16 cellular contexts compared by ENCODE assay signal in the genomic region with DNA sequence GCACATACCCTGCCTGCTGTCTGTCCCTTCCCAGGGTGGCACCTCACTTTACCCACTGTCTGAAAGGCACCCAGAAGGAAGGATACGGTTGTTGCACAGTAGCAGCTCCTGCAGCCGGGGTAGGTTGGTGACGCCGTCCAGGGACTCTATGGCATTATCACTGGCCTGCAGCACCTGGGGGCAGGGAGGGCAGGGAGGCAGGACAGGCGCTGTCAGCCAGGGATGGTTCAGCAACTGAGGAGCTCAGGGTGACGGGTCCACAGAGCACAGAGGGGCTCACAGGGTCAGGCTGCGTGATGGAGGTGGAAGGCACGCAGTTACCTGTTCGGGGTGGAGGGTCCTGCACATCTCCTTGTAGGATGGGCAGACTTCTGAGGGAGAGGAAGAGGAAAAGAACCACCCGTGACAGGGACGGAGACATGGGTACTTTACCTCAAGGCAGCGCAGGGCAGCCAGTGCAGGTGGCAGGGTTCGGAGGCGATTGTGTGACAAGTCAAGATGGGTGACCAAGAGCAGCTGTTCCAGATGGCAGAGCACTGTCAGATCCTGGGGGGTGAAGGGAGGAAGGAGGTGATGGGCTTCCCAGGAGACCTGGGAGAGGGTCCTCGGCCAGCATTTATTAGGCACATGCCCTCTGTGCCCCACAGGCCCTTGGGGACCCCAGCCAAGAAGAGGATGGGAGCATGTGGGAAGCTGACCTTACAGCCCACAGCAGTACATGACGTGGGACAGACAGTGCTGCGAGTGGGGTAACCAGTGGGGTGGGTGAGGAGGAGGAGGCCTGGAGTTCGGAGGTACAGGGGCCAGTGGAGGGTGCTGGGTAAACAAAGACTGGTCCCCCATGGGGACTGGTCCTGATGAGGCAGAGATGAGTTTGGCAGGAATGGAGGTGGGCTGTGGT. TPM values are rescaled to one million over a fixed set of nuclear protein-coding genes. Genes with fewer than 3 reads are reported as not detected.
A peak's percentile ranks its signal among the peaks of the same experiment; 100 is the strongest.
DNase-seq lines count a peak whose midpoint lies in the region; ATAC-seq, FAIRE-seq and TF ChIP-seq lines count a peak whose summit lies in the region.
"Had no signal": no experiment of that assay in that cellular context is flagged by ENCODE, and none has a peak within 500 bp of the region (broad histone marks: within the 10 kb centered on the region; RNA-seq: fewer than 3 reads in every experiment).

No MANE protein-coding gene starts in this region.

- ATAC-seq in natural killer cell, result no peak
- no peak for ATAC-seq in natural killer cell treated with Interleukin-12 subunit alpha and Interleukin-12 subunit beta and Interleukin-15 and Interleukin-18, amount 100 ng/mL, for 72 hours
- ATAC-seq in activated T-helper 17 cell treated with anti-CD3 and anti-CD28 coated beads, Interleukin-2, amount 50 U/mL, for 72 hours (replicated peaks), result no peak
- ATAC-seq in stimulated activated naive B cell treated with anti-CD40 and anti-IgM and Interleukin-4, amounts not matched to agents 10 μg/mL and 1 μg/mL and 100 μg/mL, for 72 hours (replicated peaks), result no peak
- no peak for ATAC-seq in GM21390 (IDR thresholded peaks at IDR 0.05; ENCODE audit: unreplicated experiment)
- ATAC-seq: K562 had no signal

- no peak for FAIRE-seq in kidney (lab: Jason Lieb, UNC)
- FAIRE-seq: K562 had no signal

- H3K4me1 Mint-ChIP-seq in natural killer cell, result peaks cover 11 to 15% of the 10 kb centered on the region in 2 donors
- H3K4me1 Mint-ChIP-seq in natural killer cell treated with Interleukin-12 subunit alpha and Interleukin-12 subunit beta and Interleukin-15 and Interleukin-18, amount 100 ng/mL, for 72 hours (ENCODE audit: low read depth in 2 of 2), result peaks cover 12 to 19% of the 10 kb centered on the region in 2 donors
- peaks cover 5% of the 10 kb centered on the region for H3K4me1 Mint-ChIP-seq in activated T-helper 17 cell treated with anti-CD3 and anti-CD28 coated beads, Interleukin-2, amount 50 U/mL, for 72 hours
- H3K4me1 Mint-ChIP-seq in stimulated activated naive B cell treated with anti-CD40 and anti-IgM and Interleukin-4, amounts not matched to agents 10 μg/mL and 1 μg/mL and 100 μg/mL, for 72 hours, result peaks cover 9% of the 10 kb centered on the region in 2 donors

- peaks cover 11% of the 10 kb centered on the region for H3K36me3 Mint-ChIP-seq in natural killer cell
- H3K36me3 Mint-ChIP-seq in natural killer cell treated with Interleukin-12 subunit alpha and Interleukin-12 subunit beta and Interleukin-15 and Interleukin-18, amount 100 ng/mL, for 72 hours, result no peaks in the 10 kb centered on the region
- peaks cover 30% of the 10 kb centered on the region for H3K36me3 Mint-ChIP-seq in activated T-helper 17 cell treated with anti-CD3 and anti-CD28 coated beads, Interleukin-2, amount 50 U/mL, for 72 hours (ENCODE audit: low read depth)
- H3K36me3 Mint-ChIP-seq in stimulated activated naive B cell treated with anti-CD40 and anti-IgM and Interleukin-4, amounts not matched to agents 10 μg/mL and 1 μg/mL and 100 μg/mL, for 72 hours, result peaks cover 37 to 43% of the 10 kb centered on the region in 2 donors

- DNase-seq in natural killer cell, result no peak
- no peak for DNase-seq in natural killer cell treated with Interleukin-12 subunit alpha and Interleukin-12 subunit beta and Interleukin-15 and Interleukin-18, amount 100 ng/mL, for 72 hours (ENCODE audit: low spot score)
- DNase-seq in kidney, result peak; percentile 67
- DNase-seq in NCI-H1694 (lab: John Stamatoyannopoulos, UW), result no peak
- no peak for DNase-seq in stimulated activated naive B cell treated with anti-CD40 and anti-IgM and Interleukin-4, amounts not matched to agents 10 μg/mL and 1 μg/mL and 100 μg/mL, for 72 hours
- DNase-seq: AML-193, DMS 273 treated with DMSO at 0.1 percent for 48 hours, H7, NCI-H1436 treated with DMSO at 0.1 percent for 48 hours, NCI-H2081 treated with DMSO at 0.1 percent for 48 hours, NCI-H524, Peyer's patch had no signal

- no peaks in the 10 kb centered on the region for H3K9me3 Mint-ChIP-seq in natural killer cell
- no peaks in the 10 kb centered on the region for H3K9me3 Mint-ChIP-seq in natural killer cell treated with Interleukin-12 subunit alpha and Interleukin-12 subunit beta and Interleukin-15 and Interleukin-18, amount 100 ng/mL, for 72 hours
- H3K9me3 Mint-ChIP-seq in activated T-helper 17 cell treated with anti-CD3 and anti-CD28 coated beads, Interleukin-2, amount 50 U/mL, for 72 hours, result no peaks in the 10 kb centered on the region
- no peaks in the 10 kb centered on the region for H3K9me3 Mint-ChIP-seq in stimulated activated naive B cell treated with anti-CD40 and anti-IgM and Interleukin-4, amounts not matched to agents 10 μg/mL and 1 μg/mL and 100 μg/mL, for 72 hours

- H3K4me1 ChIP-seq in kidney (ENCODE audit: control insufficient read depth in 1 of 2, insufficient read depth in 1 of 2, low read depth in 1 of 2, low read length in 2 of 2) (peaks cover 0 to 6% of the 10 kb centered on the region in 2 donors), thymus (ENCODE audit: control insufficient read depth, insufficient read depth, low read length) (peaks cover 6% of the 10 kb centered on the region)

- H3K4me3 ChIP-seq in kidney (ENCODE audit: low read length in 2 of 2) (no peak overlapping the region), thymus (ENCODE audit: low read length) (no peak overlapping the region)
- H3K4me3 ChIP-seq: K562, Peyer's patch had no signal

- H3K27me3 ChIP-seq in thymus (ENCODE audit: control insufficient read depth, insufficient read depth), result no peaks in the 10 kb centered on the region
- H3K27me3 ChIP-seq: Peyer's patch had no signal

- H3K27ac ChIP-seq in kidney (ENCODE audit: low read depth in 2 of 2, low read length in 2 of 2) (no peak overlapping the region), thymus (ENCODE audit: low read depth) (peak overlapping the region; percentile 25)
- H3K27ac ChIP-seq: Peyer's patch had no signal

- no peaks in the 10 kb centered on the region for H3K27me3 Mint-ChIP-seq in natural killer cell (ENCODE audit: low read depth in 2 of 2)
- no peaks in the 10 kb centered on the region for H3K27me3 Mint-ChIP-seq in natural killer cell treated with Interleukin-12 subunit alpha and Interleukin-12 subunit beta and Interleukin-15 and Interleukin-18, amount 100 ng/mL, for 72 hours
- H3K27me3 Mint-ChIP-seq in activated T-helper 17 cell treated with anti-CD3 and anti-CD28 coated beads, Interleukin-2, amount 50 U/mL, for 72 hours, result no peaks in the 10 kb centered on the region
- H3K27me3 Mint-ChIP-seq in stimulated activated naive B cell treated with anti-CD40 and anti-IgM and Interleukin-4, amounts not matched to agents 10 μg/mL and 1 μg/mL and 100 μg/mL, for 72 hours, result no peaks in the 10 kb centered on the region

- H3K4me3 Mint-ChIP-seq in natural killer cell, result peak overlapping the region; percentile 3
- no peak overlapping the region for H3K4me3 Mint-ChIP-seq in natural killer cell treated with Interleukin-12 subunit alpha and Interleukin-12 subunit beta and Interleukin-15 and Interleukin-18, amount 100 ng/mL, for 72 hours
- no peak overlapping the region for H3K4me3 Mint-ChIP-seq in activated T-helper 17 cell treated with anti-CD3 and anti-CD28 coated beads, Interleukin-2, amount 50 U/mL, for 72 hours
- H3K4me3 Mint-ChIP-seq in stimulated activated naive B cell treated with anti-CD40 and anti-IgM and Interleukin-4, amounts not matched to agents 10 μg/mL and 1 μg/mL and 100 μg/mL, for 72 hours, result no peak overlapping the region

- WGBS in thymus, result 95% methylated on average over 18 of the region's 18 CpGs

- H3K9ac ChIP-seq in kidney (ENCODE audit: low read length in 2 of 2), result no peak overlapping the region

- intact Hi-C loops in natural killer cell (cut with micrococcal nuclease) (no loop called here), kidney (cut with DNase I) (no loop called here)

- peaks cover 7% of the 10 kb centered on the region in 2 donors for H3K36me3 ChIP-seq in kidney (ENCODE audit: control insufficient read depth in 1 of 2, insufficient read depth in 2 of 2, low read length in 2 of 2)
- H3K36me3 ChIP-seq in thymus (ENCODE audit: control insufficient read depth, insufficient read depth), result peaks cover 19% of the 10 kb centered on the region

- H3K9me3 ChIP-seq in kidney (ENCODE audit: control insufficient read depth in 1 of 2, low read length in 2 of 2) (no peaks in the 10 kb centered on the region), thymus (ENCODE audit: control insufficient read depth) (no peaks in the 10 kb centered on the region)
- H3K9me3 ChIP-seq: Peyer's patch had no signal

- peak overlapping the region in 1 of 2 donors; percentile 6 for H3K27ac Mint-ChIP-seq in natural killer cell
- no peak overlapping the region for H3K27ac Mint-ChIP-seq in natural killer cell treated with Interleukin-12 subunit alpha and Interleukin-12 subunit beta and Interleukin-15 and Interleukin-18, amount 100 ng/mL, for 72 hours
- peak overlapping the region; percentile 31 for H3K27ac Mint-ChIP-seq in activated T-helper 17 cell treated with anti-CD3 and anti-CD28 coated beads, Interleukin-2, amount 50 U/mL, for 72 hours
- H3K27ac Mint-ChIP-seq in stimulated activated naive B cell treated with anti-CD40 and anti-IgM and Interleukin-4, amounts not matched to agents 10 μg/mL and 1 μg/mL and 100 μg/mL, for 72 hours, result no peak overlapping the region

- TF ChIP-seq CTCF in natural killer cell (IDR thresholded peaks at IDR 0.05) (no peak), kidney (IDR thresholded peaks at IDR 0.05; ENCODE audit: borderline replicate concordance, extremely low read depth, insufficient read depth) (no peak)

RNA-seq across cellular contexts. Expression of a gene that starts 3.6 kb away (rescaled TPM):
- total RNA-seq in natural killer cell (1 to 10 TPM; 1.7 to 4.9 (median 4.7) TPM), kidney (13.1 TPM)
- total RNA-seq in natural killer cell treated with Interleukin-12 subunit alpha and Interleukin-12 subunit beta and Interleukin-15 and Interleukin-18, amount 100 ng/mL, for 72 hours, result 1 to 10 TPM; 2.5 to 8.7 TPM
- total RNA-seq in activated T-helper 17 cell treated with anti-CD3 and anti-CD28 coated beads, Interleukin-2, amount 50 U/mL, for 72 hours, result 10 to 100 TPM; 16.1 to 18.2 TPM
- polyA plus RNA-seq in kidney (ENCODE audit: insufficient read depth, low read depth, low replicate concordance) (4.5 TPM), thymus (41.0 TPM)

RNA-seq across cellular contexts. Expression of a gene that starts 4.8 kb away (rescaled TPM):
- total RNA-seq in natural killer cell, result 10 to 100 TPM; 72.9 to 95.1 (median 88.5) TPM
- total RNA-seq in natural killer cell treated with Interleukin-12 subunit alpha and Interleukin-12 subunit beta and Interleukin-15 and Interleukin-18, amount 100 ng/mL, for 72 hours, result 10 to 100 TPM; 37.6 to 47.5 TPM
- 10 to 100 TPM; 61.0 to 68.3 TPM for total RNA-seq in activated T-helper 17 cell treated with anti-CD3 and anti-CD28 coated beads, Interleukin-2, amount 50 U/mL, for 72 hours
- total RNA-seq in kidney, result 33.9 TPM
- 25.8 TPM for polyA plus RNA-seq in kidney (ENCODE audit: insufficient read depth, low read depth, low replicate concordance)
- polyA plus RNA-seq in thymus, result 40.4 TPM

RNA-seq across cellular contexts. Expression of a gene that starts 24.2 kb away (rescaled TPM):
- total RNA-seq in natural killer cell (100 to 1,000 TPM; 158 to 269 (median 176) TPM), kidney (99.4 TPM)
- total RNA-seq in natural killer cell treated with Interleukin-12 subunit alpha and Interleukin-12 subunit beta and Interleukin-15 and Interleukin-18, amount 100 ng/mL, for 72 hours, result 100 to 1,000 TPM in 1 of 2 donors, 10 to 100 TPM in 1; 77.7 to 103 TPM
- 10 to 100 TPM; 61.4 to 76.4 TPM for total RNA-seq in activated T-helper 17 cell treated with anti-CD3 and anti-CD28 coated beads, Interleukin-2, amount 50 U/mL, for 72 hours
- polyA plus RNA-seq in kidney (ENCODE audit: insufficient read depth, low read depth, low replicate concordance) (57.0 TPM), thymus (81.6 TPM)

RNA-seq across cellular contexts. Expression of a gene that starts 33.0 kb away (rescaled TPM):
- total RNA-seq in natural killer cell (10 to 100 TPM; 39.8 to 59.0 (median 43.3) TPM), kidney (32.7 TPM)
- total RNA-seq in natural killer cell treated with Interleukin-12 subunit alpha and Interleukin-12 subunit beta and Interleukin-15 and Interleukin-18, amount 100 ng/mL, for 72 hours, result 10 to 100 TPM; 15.6 to 17.4 TPM
- 10 to 100 TPM; 12.6 to 14.2 TPM for total RNA-seq in activated T-helper 17 cell treated with anti-CD3 and anti-CD28 coated beads, Interleukin-2, amount 50 U/mL, for 72 hours
- polyA plus RNA-seq in kidney (ENCODE audit: insufficient read depth, low read depth, low replicate concordance) (56.7 TPM), thymus (59.6 TPM)

RNA-seq across cellular contexts. Expression of a gene that starts 33.1 kb away (rescaled TPM):
- total RNA-seq in natural killer cell (10 to 100 TPM; 34.9 to 47.8 (median 39.2) TPM), kidney (25.7 TPM)
- total RNA-seq in natural killer cell treated with Interleukin-12 subunit alpha and Interleukin-12 subunit beta and Interleukin-15 and Interleukin-18, amount 100 ng/mL, for 72 hours, result 10 to 100 TPM; 38.5 to 59.0 TPM
- 10 to 100 TPM; 21.2 to 42.2 TPM for total RNA-seq in activated T-helper 17 cell treated with anti-CD3 and anti-CD28 coated beads, Interleukin-2, amount 50 U/mL, for 72 hours
- polyA plus RNA-seq in kidney (ENCODE audit: insufficient read depth, low read depth, low replicate concordance) (8.6 TPM), thymus (7.9 TPM)
